ENCODE assay signal across 12 cellular contexts in the genomic region with DNA sequence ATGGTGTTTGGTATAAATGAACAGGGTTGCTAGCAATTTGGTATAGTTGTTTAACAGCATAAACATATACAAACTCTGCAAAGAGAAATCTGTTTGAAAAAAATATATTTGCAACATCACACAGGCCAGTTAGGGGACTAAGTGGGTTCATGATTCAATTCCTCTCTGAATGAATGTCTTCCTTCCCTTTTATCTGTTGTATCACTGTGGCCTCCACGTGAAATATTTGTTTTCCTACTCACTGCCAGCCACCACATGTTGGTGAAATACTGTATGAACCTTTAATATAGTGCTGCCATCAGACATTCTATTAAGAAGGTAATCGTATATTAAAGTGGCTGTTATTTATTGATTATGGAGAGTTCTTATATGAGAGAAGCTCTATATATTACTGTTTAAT.
A peak's percentile ranks its signal among the peaks of the same experiment; 100 is the strongest.
DNase-seq lines count a peak whose midpoint lies in the region; TF ChIP-seq lines count a peak whose summit lies in the region.
"Had no signal": no experiment of that assay in that cellular context is flagged by ENCODE, and none has a peak within 500 bp of the region (broad histone marks: within the 10 kb centered on the region; RNA-seq: fewer than 3 reads in every experiment).

No MANE protein-coding gene starts in this region.

- H2AFZ ChIP-seq in ACC112 (ENCODE audit: low read length, unreplicated experiment) = no peak overlapping the region
- H2AFZ ChIP-seq in parathyroid adenoma = no peak overlapping the region

- H3K4me3 ChIP-seq in ACC112 (ENCODE audit: low read depth, low read length) = no peak overlapping the region
- no peak overlapping the region for H3K4me3 ChIP-seq in colonic mucosa
- H3K4me3 ChIP-seq in parathyroid adenoma (ENCODE audit: low read depth, low read length) = no peak overlapping the region

- H3K4me1 ChIP-seq in ACC112 (ENCODE audit: control insufficient read depth, insufficient read depth, low read length, unreplicated experiment) = peaks cover 77% of the 10 kb centered on the region
- no peaks in the 10 kb centered on the region for H3K4me1 ChIP-seq in colonic mucosa
- peaks cover 5% of the 10 kb centered on the region for H3K4me1 ChIP-seq in parathyroid adenoma

- H3K9me3 ChIP-seq in colonic mucosa (no peaks in the 10 kb centered on the region), parathyroid adenoma (ENCODE audit: control insufficient read depth, low read length) (no peaks in the 10 kb centered on the region)

- H3K79me2 ChIP-seq in ACC112 (ENCODE audit: control insufficient read depth, insufficient read depth, low read length, unreplicated experiment) = peaks cover 51% of the 10 kb centered on the region
- H3K79me2 ChIP-seq in parathyroid adenoma = no peaks in the 10 kb centered on the region

- H3K36me3 ChIP-seq in ACC112 (ENCODE audit: insufficient read depth, low read length) (peaks cover 70% of the 10 kb centered on the region), colonic mucosa (no peaks in the 10 kb centered on the region), parathyroid adenoma (ENCODE audit: control insufficient read depth, insufficient read depth, low read length) (no peaks in the 10 kb centered on the region)

- DNase-seq in EH (ENCODE audit: low read depth) = peak; percentile 47
- no peak for DNase-seq in colonic mucosa
- no peak for DNase-seq in posterior vena cava (ENCODE audit: low spot score)
- DNase-seq in NCI-H1417 (lab: John Stamatoyannopoulos, UW) = no peak
- no peak for DNase-seq in NCI-H774 (lab: John Stamatoyannopoulos, UW)
- no peak for DNase-seq in NCI-H1048 (lab: John Stamatoyannopoulos, UW)
- DNase-seq: activated B cell treated with CpG ODN at 0.5 μM for 24 hours; COR-L47; effector memory CD4-positive, alpha-beta T cell; stimulated activated naive CD8-positive, alpha-beta T cell treated with anti-CD3 and anti-CD28 coated beads, Interleukin-15, Interleukin-2, amounts not matched to agents 100 U/mL and 50 U/mL, for 24 hours had no signal

- H3K9ac ChIP-seq in colonic mucosa (ENCODE audit: low read depth in 2 of 2, low read length in 2 of 2) = no peak overlapping the region
- H3K9ac ChIP-seq in parathyroid adenoma = no peak overlapping the region

- no peak overlapping the region for H3K4me2 ChIP-seq in parathyroid adenoma (ENCODE audit: low read length)

- intact Hi-C loops in colonic mucosa (cut with DNase I) = no loop called here
- intact Hi-C loops in posterior vena cava (cut with DNase I) = no loop called here

- no peaks in the 10 kb centered on the region for H3K27me3 ChIP-seq in ACC112 (ENCODE audit: insufficient read depth, low read length)
- H3K27me3 ChIP-seq in colonic mucosa = no peaks in the 10 kb centered on the region
- H3K27me3 ChIP-seq in parathyroid adenoma (ENCODE audit: control insufficient read depth, insufficient read depth, low read length) = no peaks in the 10 kb centered on the region

- H3K27ac ChIP-seq in ACC112 (ENCODE audit: low read depth, low read length) = peak overlapping the region; percentile 5; the same call in 1 of the 2 replicates
- H3K27ac ChIP-seq in colonic mucosa = peak overlapping the region; percentile 4
- peak overlapping the region; percentile 71 for H3K27ac ChIP-seq in parathyroid adenoma

- TF ChIP-seq CTCF in colonic mucosa (IDR thresholded peaks at IDR 0.05) (no peak), parathyroid adenoma (IDR thresholded peaks at IDR 0.05) (no peak)

Comparison
In these comparisons a context has a peak if more than half of its experiments do, and no peak if none do; other contexts are left out.
1. H3K27ac ChIP-seq: peak in every context shown above with its lines; median percentile 71 in parathyroid adenoma; 5 in ACC112; 4 in colonic mucosa.